ENCODE assay signal across 1 cellular context in the genomic region with DNA sequence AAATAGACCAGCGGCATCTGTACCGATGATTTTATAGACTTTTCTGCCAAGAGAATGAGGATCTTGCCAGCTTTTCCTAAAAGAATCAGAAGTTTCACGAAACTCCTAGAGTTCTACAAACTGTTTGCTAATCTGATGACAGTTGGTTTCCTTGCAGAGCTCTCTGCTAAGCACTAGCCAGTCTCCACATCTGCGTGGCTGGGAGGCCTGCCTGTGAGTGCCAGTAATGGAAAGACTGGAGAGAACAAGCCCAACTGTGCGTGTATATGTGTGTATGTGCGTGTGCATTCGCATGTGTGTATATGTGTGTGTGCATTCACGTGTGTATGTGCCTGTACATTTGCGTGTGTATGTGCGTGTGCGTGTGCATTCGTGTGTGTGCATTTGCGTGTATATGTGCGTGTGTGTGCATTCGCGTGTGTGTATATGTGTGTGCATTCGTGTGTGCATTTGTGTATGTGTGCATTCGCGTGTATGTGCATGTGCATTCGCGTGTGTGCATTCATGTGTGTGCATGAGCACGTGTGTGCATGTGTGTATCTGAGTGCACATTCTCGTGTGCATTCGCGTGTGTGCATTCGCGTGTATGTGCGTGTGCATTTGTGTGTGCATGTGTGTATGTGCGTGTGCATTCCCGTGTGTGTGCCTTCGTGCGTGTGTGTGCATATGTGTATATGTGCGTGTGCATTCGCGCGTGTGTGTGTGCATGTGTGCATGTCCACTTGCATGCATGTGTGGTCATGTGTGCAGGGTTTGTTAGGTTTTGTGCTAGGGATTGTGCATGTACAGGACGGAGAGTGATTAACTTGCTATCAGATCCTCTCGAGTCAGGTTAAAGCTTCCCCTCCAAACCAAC.
TF ChIP-seq lines count a peak whose summit lies in the region.

No MANE protein-coding gene starts in this region.

TF ChIP-seq in HepG2, 621 proteins besides CTCF, POLR2A, EP300 and RAD21:
- TF ChIP-seq, protein P1, sequence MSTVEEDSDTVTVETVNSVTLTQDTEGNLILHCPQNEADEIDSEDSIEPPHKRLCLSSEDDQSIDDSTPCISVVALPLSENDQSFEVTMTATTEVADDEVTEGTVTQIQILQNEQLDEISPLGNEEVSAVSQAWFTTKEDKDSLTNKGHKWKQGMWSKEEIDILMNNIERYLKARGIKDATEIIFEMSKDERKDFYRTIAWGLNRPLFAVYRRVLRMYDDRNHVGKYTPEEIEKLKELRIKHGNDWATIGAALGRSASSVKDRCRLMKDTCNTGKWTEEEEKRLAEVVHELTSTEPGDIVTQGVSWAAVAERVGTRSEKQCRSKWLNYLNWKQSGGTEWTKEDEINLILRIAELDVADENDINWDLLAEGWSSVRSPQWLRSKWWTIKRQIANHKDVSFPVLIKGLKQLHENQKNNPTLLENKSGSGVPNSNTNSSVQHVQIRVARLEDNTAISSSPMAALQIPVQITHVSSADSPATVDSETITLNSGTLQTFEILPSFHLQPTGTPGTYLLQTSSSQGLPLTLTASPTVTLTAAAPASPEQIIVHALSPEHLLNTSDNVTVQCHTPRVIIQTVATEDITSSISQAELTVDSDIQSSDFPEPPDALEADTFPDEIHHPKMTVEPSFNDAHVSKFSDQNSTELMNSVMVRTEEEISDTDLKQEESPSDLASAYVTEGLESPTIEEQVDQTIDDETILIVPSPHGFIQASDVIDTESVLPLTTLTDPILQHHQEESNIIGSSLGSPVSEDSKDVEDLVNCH (CRISPR knock-in tag; IDR thresholded peaks at IDR 0.05) = no peak
- TF ChIP-seq ZNF207 (IDR thresholded peaks at IDR 0.05; ENCODE audit: borderline replicate concordance) (peak; percentile 85; the same call in 1 of the 2 replicates), JUNB (CRISPR knock-in tag; IDR thresholded peaks at IDR 0.05; ENCODE audit: borderline replicate concordance) (0 out of 2 replicates have a peak, but pooled peaks have one; percentile 8), FOXK2 (IDR thresholded peaks at IDR 0.05) (0 out of 2 replicates have a peak, but pooled peaks have one; percentile 7), ZNF367 (CRISPR knock-in tag; IDR thresholded peaks at IDR 0.05; ENCODE audit: borderline replicate concordance) (no peak), ZNF629 (CRISPR knock-in tag; conservative IDR thresholded peaks at IDR 0.05) (no peak), NBN (conservative IDR thresholded peaks at IDR 0.05) (0 out of 2 replicates have a peak, but pooled peaks have one; percentile 46), TBX3 (IDR thresholded peaks at IDR 0.05; ENCODE audit: borderline replicate concordance) (0 out of 2 replicates have a peak, but pooled peaks have one; percentile 6), ARID2 (CRISPR knock-in tag; IDR thresholded peaks at IDR 0.05; ENCODE audit: borderline replicate concordance) (no peak), GABPA (IDR thresholded peaks at IDR 0.05; ENCODE audit: low read depth, low read length) (0 out of 2 replicates have a peak, but pooled peaks have one; percentile 12), GABPA (CRISPR knock-in tag; IDR thresholded peaks at IDR 0.05; ENCODE audit: low read depth) (no peak), DNMT1 (CRISPR knock-in tag; IDR thresholded peaks at IDR 0.05) (0 out of 2 replicates have a peak, but pooled peaks have one; percentile 32), MED13 (CRISPR knock-in tag; IDR thresholded peaks at IDR 0.05) (no peak), ZNF446 (CRISPR knock-in tag; IDR thresholded peaks at IDR 0.05) (no peak), TBL1XR1 (IDR thresholded peaks at IDR 0.05; ENCODE audit: borderline replicate concordance, low read length, partially characterized antibody) (no peak), GTF2F1 (IDR thresholded peaks at IDR 0.05; ENCODE audit: low read length) (no peak)
- TF ChIP-seq, protein P2, sequence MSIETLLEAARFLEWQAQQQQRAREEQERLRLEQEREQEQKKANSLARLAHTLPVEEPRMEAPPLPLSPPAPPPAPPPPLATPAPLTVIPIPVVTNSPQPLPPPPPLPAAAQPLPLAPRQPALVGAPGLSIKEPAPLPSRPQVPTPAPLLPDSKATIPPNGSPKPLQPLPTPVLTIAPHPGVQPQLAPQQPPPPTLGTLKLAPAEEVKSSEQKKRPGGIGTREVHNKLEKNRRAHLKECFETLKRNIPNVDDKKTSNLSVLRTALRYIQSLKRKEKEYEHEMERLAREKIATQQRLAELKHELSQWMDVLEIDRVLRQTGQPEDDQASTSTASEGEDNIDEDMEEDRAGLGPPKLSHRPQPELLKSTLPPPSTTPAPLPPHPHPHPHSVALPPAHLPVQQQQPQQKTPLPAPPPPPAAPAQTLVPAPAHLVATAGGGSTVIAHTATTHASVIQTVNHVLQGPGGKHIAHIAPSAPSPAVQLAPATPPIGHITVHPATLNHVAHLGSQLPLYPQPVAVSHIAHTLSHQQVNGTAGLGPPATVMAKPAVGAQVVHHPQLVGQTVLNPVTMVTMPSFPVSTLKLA (IDR thresholded peaks at IDR 0.05) = peak; percentile 91
- TF ChIP-seq, protein P3, sequence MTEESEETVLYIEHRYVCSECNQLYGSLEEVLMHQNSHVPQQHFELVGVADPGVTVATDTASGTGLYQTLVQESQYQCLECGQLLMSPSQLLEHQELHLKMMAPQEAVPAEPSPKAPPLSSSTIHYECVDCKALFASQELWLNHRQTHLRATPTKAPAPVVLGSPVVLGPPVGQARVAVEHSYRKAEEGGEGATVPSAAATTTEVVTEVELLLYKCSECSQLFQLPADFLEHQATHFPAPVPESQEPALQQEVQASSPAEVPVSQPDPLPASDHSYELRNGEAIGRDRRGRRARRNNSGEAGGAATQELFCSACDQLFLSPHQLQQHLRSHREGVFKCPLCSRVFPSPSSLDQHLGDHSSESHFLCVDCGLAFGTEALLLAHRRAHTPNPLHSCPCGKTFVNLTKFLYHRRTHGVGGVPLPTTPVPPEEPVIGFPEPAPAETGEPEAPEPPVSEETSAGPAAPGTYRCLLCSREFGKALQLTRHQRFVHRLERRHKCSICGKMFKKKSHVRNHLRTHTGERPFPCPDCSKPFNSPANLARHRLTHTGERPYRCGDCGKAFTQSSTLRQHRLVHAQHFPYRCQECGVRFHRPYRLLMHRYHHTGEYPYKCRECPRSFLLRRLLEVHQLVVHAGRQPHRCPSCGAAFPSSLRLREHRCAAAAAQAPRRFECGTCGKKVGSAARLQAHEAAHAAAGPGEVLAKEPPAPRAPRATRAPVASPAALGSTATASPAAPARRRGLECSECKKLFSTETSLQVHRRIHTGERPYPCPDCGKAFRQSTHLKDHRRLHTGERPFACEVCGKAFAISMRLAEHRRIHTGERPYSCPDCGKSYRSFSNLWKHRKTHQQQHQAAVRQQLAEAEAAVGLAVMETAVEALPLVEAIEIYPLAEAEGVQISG (CRISPR knock-in tag; IDR thresholded peaks at IDR 0.05) = no peak
- TF ChIP-seq, protein P4, sequence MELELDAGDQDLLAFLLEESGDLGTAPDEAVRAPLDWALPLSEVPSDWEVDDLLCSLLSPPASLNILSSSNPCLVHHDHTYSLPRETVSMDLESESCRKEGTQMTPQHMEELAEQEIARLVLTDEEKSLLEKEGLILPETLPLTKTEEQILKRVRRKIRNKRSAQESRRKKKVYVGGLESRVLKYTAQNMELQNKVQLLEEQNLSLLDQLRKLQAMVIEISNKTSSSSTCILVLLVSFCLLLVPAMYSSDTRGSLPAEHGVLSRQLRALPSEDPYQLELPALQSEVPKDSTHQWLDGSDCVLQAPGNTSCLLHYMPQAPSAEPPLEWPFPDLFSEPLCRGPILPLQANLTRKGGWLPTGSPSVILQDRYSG (CRISPR knock-in tag; IDR thresholded peaks at IDR 0.05) = no peak
